ENCODE assay signal across 23 cellular contexts in the genomic region with DNA sequence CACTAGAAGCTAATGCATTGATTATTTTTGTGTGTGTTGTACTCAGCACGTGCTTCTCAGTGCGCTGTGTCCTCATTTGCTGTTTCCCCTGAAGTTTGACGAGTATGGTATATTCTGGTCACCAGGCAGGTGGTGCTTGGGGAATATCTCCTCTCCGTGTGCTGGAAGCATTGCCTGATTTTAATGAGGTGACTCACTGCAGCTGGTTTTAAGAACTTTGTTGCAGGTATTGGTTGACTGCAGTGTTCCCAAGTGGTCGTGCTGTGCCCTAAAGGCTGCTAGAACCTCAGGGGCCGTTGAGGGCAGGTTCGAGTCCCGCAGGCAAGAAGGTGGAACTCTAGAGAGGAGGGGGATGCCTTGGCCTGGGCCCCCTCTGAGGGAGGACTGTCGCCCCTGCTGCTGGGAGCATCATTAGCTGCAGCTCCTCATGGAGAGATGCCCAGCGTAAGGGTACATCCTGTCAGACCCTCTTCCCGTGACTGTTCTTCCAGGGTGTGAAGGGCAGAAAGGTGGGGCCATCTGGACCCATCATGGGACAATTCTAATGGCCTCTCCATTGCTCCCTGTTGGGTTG.
DNase-seq lines count a peak whose midpoint lies in the region; ATAC-seq and TF ChIP-seq lines count a peak whose summit lies in the region.
"Had no signal": no experiment of that assay in that cellular context is flagged by ENCODE, and none has a peak within 500 bp of the region (broad histone marks: within the 10 kb centered on the region; RNA-seq: fewer than 3 reads in every experiment).

No MANE protein-coding gene starts in this region.

- CTCF ChIA-PET in activated CD4-positive, alpha-beta T cell treated with anti-CD3 and anti-CD28 coated beads for 36 hours (lab: Charles Lee) = interaction anchor here (0.7 kb wide), 1 partner anchor 8 kb away, joined by 3 read pairs; no protein-coding TSS in a partner anchor

- no peaks in the 10 kb centered on the region for H3K9me3 ChIP-seq in left lung
- H3K9me3 ChIP-seq: adrenal gland, esophagus muscularis mucosa, left ventricle myocardium inferior had no signal

- TF ChIP-seq CTCF in VCaP (conservative IDR thresholded peaks at IDR 0.05) (no peak), glutamatergic neuron (IDR thresholded peaks at IDR 0.05; ENCODE audit: partially characterized antibody, unreplicated experiment) (no peak), left lung (IDR thresholded peaks at IDR 0.05) (no peak)

- H3K4me3 Mint-ChIP-seq in glutamatergic neuron (ENCODE audit: unreplicated experiment) = no peak overlapping the region
- H3K4me3 Mint-ChIP-seq in activated CD4-positive, alpha-beta T cell treated with anti-CD3 and anti-CD28 coated beads for 36 hours = no peak overlapping the region
- H3K4me3 Mint-ChIP-seq: activated naive CD4-positive, alpha-beta T cell treated with anti-CD3 and anti-CD28 coated beads for 36 hours; activated T-cell treated with anti-CD3 and anti-CD28 coated beads, Interleukin-2, amount 50 U/mL, for 72 hours; endodermal cell; T-helper 2 cell treated with Interferon-gamma antibody and Interleukin-4, amounts not matched to agents 5 μg/mL and 100 μg/mL, for 36 hours had no signal

- peaks cover 44% of the 10 kb centered on the region for H3K4me1 Mint-ChIP-seq in glutamatergic neuron (ENCODE audit: low read depth, unreplicated experiment)
- H3K4me1 Mint-ChIP-seq in activated CD4-positive, alpha-beta T cell treated with anti-CD3 and anti-CD28 coated beads for 36 hours = no peaks in the 10 kb centered on the region

- DNase-seq in DMS79 treated with DMSO at 0.1 percent for 48 hours (lab: John Stamatoyannopoulos, UW) (peak; percentile 7), DMS79 (lab: John Stamatoyannopoulos, UW) (no peak), glutamatergic neuron (no peak), renal cortical epithelial cell (ENCODE audit: low read depth) (peak; percentile 53), left lung (no peak)
- no peak for DNase-seq in activated CD4-positive, alpha-beta T cell treated with anti-CD3 and anti-CD28 coated beads for 36 hours
- DNase-seq: activated CD4-positive, alpha-beta T cell treated with anti-CD3 and anti-CD28 coated beads, Interleukin-2, amount 50 U/mL, for 1 hour; activated naive CD4-positive, alpha-beta T cell treated with anti-CD3 and anti-CD28 coated beads for 36 hours; activated T-cell treated with anti-CD3 and anti-CD28 coated beads, Interleukin-2, amount 50 U/mL, for 72 hours; adrenal gland; endodermal cell; foreskin melanocyte; left ventricle myocardium inferior; NCI-H1930; Right ventricle myocardium superior; stimulated activated naive CD8-positive, alpha-beta T cell treated with anti-CD3 and anti-CD28 coated beads, Interleukin-15, Interleukin-2, amounts not matched to agents 100 U/mL and 50 U/mL, for 24 hours had no signal

- peak overlapping the region; percentile 79 for H3K27ac Mint-ChIP-seq in glutamatergic neuron (ENCODE audit: unreplicated experiment)
- H3K27ac Mint-ChIP-seq in activated CD4-positive, alpha-beta T cell treated with anti-CD3 and anti-CD28 coated beads for 36 hours = no peak overlapping the region
- H3K27ac Mint-ChIP-seq: activated naive CD4-positive, alpha-beta T cell treated with anti-CD3 and anti-CD28 coated beads for 36 hours; activated T-cell treated with anti-CD3 and anti-CD28 coated beads, Interleukin-2, amount 50 U/mL, for 72 hours; endodermal cell; T-helper 2 cell treated with Interferon-gamma antibody and Interleukin-4, amounts not matched to agents 5 μg/mL and 100 μg/mL, for 36 hours had no signal

- H3K4me1 ChIP-seq in left lung = peaks cover 0 to 9% of the 10 kb centered on the region in 2 donors

- H3K36me3 ChIP-seq in left lung = no peaks in the 10 kb centered on the region
- H3K36me3 ChIP-seq: adrenal gland, esophagus muscularis mucosa, left ventricle myocardium inferior had no signal

- POLR2A ChIA-PET in activated CD4-positive, alpha-beta T cell treated with anti-CD3 and anti-CD28 coated beads for 36 hours (lab: Charles Lee) = no interaction called here

- ATAC-seq in left lung (no peak), GM21515 (IDR thresholded peaks at IDR 0.05; ENCODE audit: unreplicated experiment) (no peak)
- ATAC-seq in activated CD4-positive, alpha-beta T cell treated with anti-CD3 and anti-CD28 coated beads for 36 hours = no peak
- ATAC-seq: activated T-cell treated with anti-CD3 and anti-CD28 coated beads, Interleukin-2, amount 50 U/mL, for 72 hours; stimulated activated naive CD8-positive, alpha-beta T cell treated with anti-CD3 and anti-CD28 coated beads, Interleukin-15, Interleukin-2, amounts not matched to agents 100 U/mL and 50 U/mL, for 24 hours had no signal

- H3K9me3 Mint-ChIP-seq in glutamatergic neuron (ENCODE audit: unreplicated experiment) = peaks cover 9% of the 10 kb centered on the region
- H3K9me3 Mint-ChIP-seq in activated CD4-positive, alpha-beta T cell treated with anti-CD3 and anti-CD28 coated beads for 36 hours (ENCODE audit: low read depth) = no peaks in the 10 kb centered on the region
- H3K9me3 Mint-ChIP-seq: activated naive CD4-positive, alpha-beta T cell treated with anti-CD3 and anti-CD28 coated beads for 36 hours; activated T-cell treated with anti-CD3 and anti-CD28 coated beads, Interleukin-2, amount 50 U/mL, for 72 hours; endodermal cell; T-helper 2 cell treated with Interferon-gamma antibody and Interleukin-4, amounts not matched to agents 5 μg/mL and 100 μg/mL, for 36 hours had no signal

- H3K4me3 ChIP-seq in left lung = no peak overlapping the region
- H3K4me3 ChIP-seq: adrenal gland had no signal

- H3K27ac ChIP-seq in VCaP = peak overlapping the region; percentile 81; the same call in 1 of the 2 replicates
- no peak overlapping the region for H3K27ac ChIP-seq in left lung
- H3K27ac ChIP-seq: 22Rv1, adrenal gland, coronary artery, HL-60 had no signal

- H3K36me3 Mint-ChIP-seq in glutamatergic neuron (ENCODE audit: unreplicated experiment) = no peaks in the 10 kb centered on the region
- no peaks in the 10 kb centered on the region for H3K36me3 Mint-ChIP-seq in activated CD4-positive, alpha-beta T cell treated with anti-CD3 and anti-CD28 coated beads for 36 hours (ENCODE audit: low read depth)

- no peaks in the 10 kb centered on the region for H3K27me3 ChIP-seq in left lung
- H3K27me3 ChIP-seq: adrenal gland, esophagus muscularis mucosa had no signal

- intact Hi-C loops in left lung (cut with DNase I) = no loop called here
- intact Hi-C loops in activated CD4-positive, alpha-beta T cell treated with anti-CD3 and anti-CD28 coated beads for 36 hours (cut with DNase I, micrococcal nuclease) = no loop called here

- H3K27me3 Mint-ChIP-seq in glutamatergic neuron (ENCODE audit: unreplicated experiment) = peaks cover 9% of the 10 kb centered on the region
- H3K27me3 Mint-ChIP-seq in activated CD4-positive, alpha-beta T cell treated with anti-CD3 and anti-CD28 coated beads for 36 hours = peaks cover 6% of the 10 kb centered on the region

Comparison
In these comparisons a context has a peak if more than half of its experiments do, and no peak if none do; other contexts are left out.
1. DNase-seq: peak in DMS79 treated with DMSO at 0.1 percent for 48 hours (single experiment) and renal cortical epithelial cell (single experiment); none in DMS79 (single experiment), glutamatergic neuron (single experiment), left lung (0 of 2) and activated CD4-positive, alpha-beta T cell treated with anti-CD3 and anti-CD28 coated beads for 36 hours (single experiment).